17 cellular contexts compared by ENCODE assay signal in the genomic region with DNA sequence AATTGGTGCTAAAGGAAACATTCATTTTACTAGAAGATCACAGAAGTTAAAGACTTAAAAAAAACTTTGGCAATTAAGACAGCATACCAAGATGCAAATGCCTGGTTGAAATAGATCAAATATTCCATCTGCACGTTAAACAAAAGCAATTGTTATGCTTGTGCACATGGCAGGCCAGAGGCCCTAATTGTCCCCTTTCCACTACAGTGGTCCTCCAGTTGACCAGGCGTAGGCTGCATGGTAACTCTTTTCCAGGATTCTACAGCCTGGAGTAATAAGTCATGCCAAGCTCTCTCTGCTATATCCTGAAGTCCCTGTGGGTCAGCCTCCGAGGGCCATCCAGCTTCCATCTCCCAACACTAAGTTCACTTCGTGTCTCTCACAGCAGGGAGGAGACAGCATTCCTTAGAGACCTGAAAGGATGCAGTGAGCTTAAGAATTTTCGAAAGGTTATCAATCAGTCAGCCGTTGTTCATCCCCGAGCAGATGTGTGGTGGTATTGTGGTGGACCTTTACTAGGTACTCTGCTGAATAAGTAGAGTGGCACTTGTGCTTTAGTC. TPM values are rescaled to one million over a fixed set of nuclear protein-coding genes. Genes with fewer than 3 reads are reported as not detected.
"Had no signal": no experiment of that assay in that cellular context is flagged by ENCODE, and none has a peak within 500 bp of the region (broad histone marks: within the 10 kb centered on the region; RNA-seq: fewer than 3 reads in every experiment).

No MANE protein-coding gene starts in this region.

RNA-seq across cellular contexts. Expression of gene UGT2B7, which starts 42.9 kb away (rescaled TPM):
- total RNA-seq: dorsolateral prefrontal cortex, esophagus muscularis mucosa, fibroblast of lung, foreskin keratinocyte, gastroesophageal sphincter, heart left ventricle, left cardiac atrium, left ventricle myocardium inferior, mononuclear cell, natural killer cell, psoas muscle, right cardiac atrium, sigmoid colon, skeletal muscle tissue, spleen had no signal
- polyA plus RNA-seq: fibroblast of lung, heart left ventricle, mammary epithelial cell, ovary, right cardiac atrium, spleen had no signal
